In the genomic region with DNA sequence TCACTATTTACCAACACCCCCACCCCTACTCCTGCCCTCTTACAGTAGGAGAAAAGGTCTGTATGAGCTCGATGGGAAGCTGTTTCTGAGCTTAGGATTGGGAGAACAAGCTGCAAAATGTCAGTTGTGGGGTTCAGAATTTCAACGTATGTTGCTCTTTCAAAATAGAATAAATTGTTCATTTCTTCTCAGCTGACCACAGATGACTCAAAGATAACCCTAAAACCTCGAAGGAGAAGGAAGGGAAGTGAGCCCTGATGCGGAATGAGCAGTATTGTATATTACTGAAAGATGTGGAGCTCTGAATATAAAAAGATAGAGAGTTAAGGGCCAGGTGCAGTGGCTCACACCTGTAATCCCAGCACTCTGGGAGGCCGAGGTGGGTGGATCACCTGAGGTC, we compare ENCODE assay signal across 1 cellular context.
TF ChIP-seq lines count a peak whose summit lies in the region.

No MANE protein-coding gene starts in this region.

TF ChIP-seq in endothelial cell of umbilical vein, 7 proteins besides CTCF, POLR2A, EP300 and RAD21 (continued from another document):
- no peak for TF ChIP-seq EZH2 (IDR thresholded peaks at IDR 0.05; ENCODE audit: borderline replicate concordance, low read depth, low read length, severe bottlenecking)
- TF ChIP-seq POLR2AphosphoS5 (IDR thresholded peaks at IDR 0.05; ENCODE audit: insufficient read depth, low read depth, low read length): no peak
- TF ChIP-seq, protein P1, sequence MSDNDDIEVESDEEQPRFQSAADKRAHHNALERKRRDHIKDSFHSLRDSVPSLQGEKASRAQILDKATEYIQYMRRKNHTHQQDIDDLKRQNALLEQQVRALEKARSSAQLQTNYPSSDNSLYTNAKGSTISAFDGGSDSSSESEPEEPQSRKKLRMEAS (IDR thresholded peaks at IDR 0.05; ENCODE audit: insufficient read depth, insufficient read length): no peak
- TF ChIP-seq GATA2 (IDR thresholded peaks at IDR 0.05; ENCODE audit: insufficient read depth, insufficient read length, low read depth, low read length): no peak
